Comparison of ENCODE assay signal across 31 cellular contexts in genomic region chr7:142835487-142835886, GRCh38. TPM values are rescaled to one million over a fixed set of nuclear protein-coding genes. Genes with fewer than 3 reads are reported as not detected.
DNase-seq lines count a peak whose midpoint lies in the region; ATAC-seq, FAIRE-seq and TF ChIP-seq lines count a peak whose summit lies in the region.
"Had no signal": no experiment of that assay in that cellular context is flagged by ENCODE, and none has a peak within 500 bp of the region (broad histone marks: within the 10 kb centered on the region; RNA-seq: fewer than 3 reads in every experiment).

No MANE protein-coding gene starts in this region.

- no peak for TF ChIP-seq POLR2A in K562 (conservative IDR thresholded peaks at IDR 0.05)

- in situ Hi-C loops in K562 (cut with MboI) (no loop called here), mammary epithelial cell (cut with MboI; ENCODE audit: low sequenced_read_pairs in 2 of 2) (no loop called here)

- peaks cover 4 to 24% of the 10 kb centered on the region in 2 experiments; a peak in 3 of 5 replicates for H3K4me1 ChIP-seq in K562 (replicated peaks in 1 of 2; ENCODE audit: control insufficient read depth in 2 of 2, insufficient read depth in 2 of 2, low read length in 2 of 2)
- peaks cover 14% of the 10 kb centered on the region for H3K4me1 ChIP-seq in thymus (ENCODE audit: control insufficient read depth, insufficient read depth, low read length)
- H3K4me1 ChIP-seq in mammary epithelial cell (ENCODE audit: insufficient read depth, low read length) = no peaks in the 10 kb centered on the region
- H3K4me1 ChIP-seq: esophagus muscularis mucosa, HAP-1, prostate gland had no signal

- H3K27ac ChIP-seq in K562 (ENCODE audit: extremely low read depth, low read depth, low read length) = no peak overlapping the region
- peak overlapping the region; percentile 55 for H3K27ac ChIP-seq in thymus (ENCODE audit: low read depth)
- no peak overlapping the region for H3K27ac ChIP-seq in mammary epithelial cell (ENCODE audit: insufficient read depth, low read depth, low read length)
- H3K27ac ChIP-seq: esophagus muscularis mucosa, prostate gland, RWPE1 had no signal

- H3K27me3 ChIP-seq in K562 (ENCODE audit: control insufficient read depth in 2 of 2, insufficient read depth in 2 of 2, low read length in 2 of 2) (no peaks in the 10 kb centered on the region), thymus (ENCODE audit: control insufficient read depth, insufficient read depth) (no peaks in the 10 kb centered on the region), mammary epithelial cell (ENCODE audit: insufficient read depth, low read length) (no peaks in the 10 kb centered on the region)

- BruUV-seq in K562 (replicated peaks; lab: Mats Ljungman, UMichigan) = no TSS peak
- no TSS peak for BruUV-seq in mammary epithelial cell (replicated peaks; lab: Mats Ljungman, UMichigan)

- no peak overlapping the region for H3K4me3 ChIP-seq in LNCaP clone FGC (ENCODE audit: low read depth, low read length)
- no peak overlapping the region for H3K4me3 ChIP-seq in K562
- no peak overlapping the region for H3K4me3 ChIP-seq in thymus (ENCODE audit: low read length)
- H3K4me3 ChIP-seq in mammary epithelial cell (replicated peaks in 1 of 3; ENCODE audit: insufficient read depth in 1 of 3, low read depth in 2 of 3, low read length in 3 of 3) = no peak overlapping the region
- H3K4me3 ChIP-seq: esophagus muscularis mucosa, HAP-1, prostate gland had no signal

- peak overlapping the region; percentile 52; the same call in 1 of the 2 replicates for H2AFZ ChIP-seq in K562 (ENCODE audit: low read depth, low read length)
- no peak overlapping the region for H2AFZ ChIP-seq in mammary epithelial cell (ENCODE audit: low read depth, low read length)

- POLR2A ChIA-PET in activated naive CD8-positive, alpha-beta T cell treated with anti-CD3 and anti-CD28 coated beads, Interleukin-2, amount 10 ng/mL, durations not matched to agents 7 days and 5 days (lab: Charles Lee) = interaction anchor here (0.8 to 0.9 kb wide), 2 partner anchors 22 to 31 kb away, joined by 3 read pairs; no protein-coding TSS in a partner anchor
- POLR2A ChIA-PET in K562 (lab: Yijun Ruan, JAX) = no interaction called here

- TF ChIP-seq RAD21 in K562 (CRISPR knock-in tag; conservative IDR thresholded peaks at IDR 0.05 in 1 of 2, IDR thresholded peaks at IDR 0.05 in 1 of 2) = no peak

- H3K4me2 ChIP-seq in K562 (ENCODE audit: insufficient read depth, low read length) = no peak overlapping the region
- no peak overlapping the region for H3K4me2 ChIP-seq in mammary epithelial cell (ENCODE audit: insufficient read depth, low read depth, low read length)

- H3K9ac ChIP-seq in K562 (ENCODE audit: insufficient read depth in 1 of 2, low read depth in 2 of 2, low read length in 2 of 2) (no peak overlapping the region), mammary epithelial cell (ENCODE audit: insufficient read depth, low read length) (no peak overlapping the region)

- H3K4me1 Mint-ChIP-seq in activated naive CD8-positive, alpha-beta T cell treated with anti-CD3 and anti-CD28 coated beads, Interleukin-2, amount 10 ng/mL, durations not matched to agents 7 days and 5 days = peaks cover 14% of the 10 kb centered on the region
- H3K4me1 Mint-ChIP-seq in activated naive CD8-positive, alpha-beta T cell treated with anti-CD3 and anti-CD28 coated beads, Interleukin-2, amount 50 U/mL, for 24 hours = peaks cover 26% of the 10 kb centered on the region
- no peaks in the 10 kb centered on the region for H3K4me1 Mint-ChIP-seq in natural killer cell
- no peaks in the 10 kb centered on the region for H3K4me1 Mint-ChIP-seq in type B pancreatic cell (ENCODE audit: unreplicated experiment)

- no peak for TF ChIP-seq EP300 in K562 (IDR thresholded peaks at IDR 0.05; ENCODE audit: low read length)

- ATAC-seq in activated naive CD8-positive, alpha-beta T cell treated with anti-CD3 and anti-CD28 coated beads, Interleukin-2, amount 10 ng/mL, durations not matched to agents 7 days and 5 days (ENCODE audit: low read depth) = no peak
- ATAC-seq in activated naive CD8-positive, alpha-beta T cell treated with anti-CD3 and anti-CD28 coated beads, Interleukin-2, amount 50 U/mL, for 24 hours = no peak
- ATAC-seq in K562 (no peak), natural killer cell (no peak)
- ATAC-seq: activated CD8-positive, alpha-beta memory T cell treated with anti-CD3 and anti-CD28 coated beads, Interleukin-2, amount 10 ng/mL, durations not matched to agents 7 days and 5 days; sciatic nerve; stimulated activated effector memory CD8-positive, alpha-beta T cell treated with anti-CD3 and anti-CD28 coated beads, Interleukin-12 subunit alpha, Interleukin-12 subunit beta, amount 100 ng/mL, for 72 hours had no signal

- 32% methylated on average over 3 of the region's 3 CpGs for WGBS in K562 (ENCODE audit: insufficient coverage, low coverage, missing lambda C conversion rate)
- WGBS in thymus = 7% methylated on average over 3 of the region's 3 CpGs
- 26% methylated on average over 3 of the region's 3 CpGs for WGBS in mammary epithelial cell (ENCODE audit: low coverage, missing lambda C conversion rate)

- intact Hi-C loops in K562 (cut with micrococcal nuclease) (no loop called here), natural killer cell (cut with micrococcal nuclease) (loop anchor here (10.0 kb wide), 1 partner anchor 61 kb away; the partner anchor contains the start of gene PRSS2), mammary epithelial cell (cut with micrococcal nuclease) (no loop called here)

- no peak for DNase-seq in activated naive CD8-positive, alpha-beta T cell treated with anti-CD3 and anti-CD28 coated beads, Interleukin-2, amount 10 ng/mL, durations not matched to agents 7 days and 5 days
- DNase-seq in activated naive CD8-positive, alpha-beta T cell treated with anti-CD3 and anti-CD28 coated beads, Interleukin-2, amount 50 U/mL, for 24 hours = no peak
- DNase-seq in LNCaP clone FGC (ENCODE audit: low read depth) = no peak
- no peak for DNase-seq in K562 (ENCODE audit: extremely low read depth in 1 of 4, low spot score in 3 of 4)
- no peak for DNase-seq in natural killer cell
- no peak for DNase-seq in mammary epithelial cell
- DNase-seq in type B pancreatic cell (ENCODE audit: extremely low spot score, unreplicated experiment) = no peak
- DNase-seq: activated CD4-positive, alpha-beta T cell treated with anti-CD3 and anti-CD28 coated beads for 1 hour; activated CD8-positive, alpha-beta memory T cell treated with anti-CD3 and anti-CD28 coated beads, Interleukin-2, amount 10 ng/mL, durations not matched to agents 7 days and 5 days; caudate nucleus; cortex of kidney; foreskin melanocyte; hippocampal formation; mesenchymal stem cell; NCI-H1105; NCI-H1930; NCI-H2227 treated with DMSO at 0.1 percent for 48 hours; NCI-H69; stimulated activated CD4-positive, alpha-beta T cell treated with anti-CD3 and anti-CD28 coated beads, Interleukin-12 subunit alpha, Interleukin-12 subunit beta, amount 100 ng/mL, for 4 hours; stimulated activated CD4-positive, alpha-beta T cell treated with anti-CD3 and anti-CD28 coated beads, Interleukin-4, amount 100 ng/mL, for 1 hour had no signal

- H3K9me3 Mint-ChIP-seq in activated naive CD8-positive, alpha-beta T cell treated with anti-CD3 and anti-CD28 coated beads, Interleukin-2, amount 10 ng/mL, durations not matched to agents 7 days and 5 days = no peaks in the 10 kb centered on the region
- no peaks in the 10 kb centered on the region for H3K9me3 Mint-ChIP-seq in activated naive CD8-positive, alpha-beta T cell treated with anti-CD3 and anti-CD28 coated beads, Interleukin-2, amount 50 U/mL, for 24 hours
- H3K9me3 Mint-ChIP-seq in natural killer cell (no peaks in the 10 kb centered on the region), type B pancreatic cell (no peaks in the 10 kb centered on the region)
- H3K9me3 Mint-ChIP-seq: CD14-positive monocyte; stimulated activated effector memory CD8-positive, alpha-beta T cell treated with anti-CD3 and anti-CD28 coated beads, Interleukin-12 subunit alpha, Interleukin-12 subunit beta, amount 100 ng/mL, for 72 hours had no signal

- FAIRE-seq in K562 (lab: Jason Lieb, UNC) = no peak
- FAIRE-seq: TTC549 had no signal

- dilution Hi-C loops in mammary epithelial cell (cut with HindIII; ENCODE audit: low sequenced_read_pairs) = no loop called here

- no peaks in the 10 kb centered on the region for H3K79me2 ChIP-seq in K562 (ENCODE audit: control insufficient read depth, insufficient read depth, low read length)
- H3K79me2 ChIP-seq in mammary epithelial cell (ENCODE audit: insufficient read depth, low read length) = no peaks in the 10 kb centered on the region

- H3K9me3 ChIP-seq in K562 (replicated peaks; ENCODE audit: control insufficient read depth, insufficient read depth, low read depth, low read length) (no peaks in the 10 kb centered on the region), thymus (ENCODE audit: control insufficient read depth) (no peaks in the 10 kb centered on the region), mammary epithelial cell (replicated peaks; ENCODE audit: insufficient read depth, low read length) (no peaks in the 10 kb centered on the region)
- H3K9me3 ChIP-seq: esophagus muscularis mucosa, HAP-1, prostate gland had no signal

- H3K27me3 Mint-ChIP-seq in activated naive CD8-positive, alpha-beta T cell treated with anti-CD3 and anti-CD28 coated beads, Interleukin-2, amount 10 ng/mL, durations not matched to agents 7 days and 5 days = peaks cover 7% of the 10 kb centered on the region
- H3K27me3 Mint-ChIP-seq in activated naive CD8-positive, alpha-beta T cell treated with anti-CD3 and anti-CD28 coated beads, Interleukin-2, amount 50 U/mL, for 24 hours = no peaks in the 10 kb centered on the region
- H3K27me3 Mint-ChIP-seq in natural killer cell (ENCODE audit: low read depth in 2 of 2) = peaks cover 0 to 11% of the 10 kb centered on the region in 2 donors
- H3K27me3 Mint-ChIP-seq in type B pancreatic cell = peaks cover 2% of the 10 kb centered on the region

- no peaks in the 10 kb centered on the region for H3K36me3 Mint-ChIP-seq in activated naive CD8-positive, alpha-beta T cell treated with anti-CD3 and anti-CD28 coated beads, Interleukin-2, amount 10 ng/mL, durations not matched to agents 7 days and 5 days
- no peaks in the 10 kb centered on the region for H3K36me3 Mint-ChIP-seq in activated naive CD8-positive, alpha-beta T cell treated with anti-CD3 and anti-CD28 coated beads, Interleukin-2, amount 50 U/mL, for 24 hours (ENCODE audit: low read depth)
- no peaks in the 10 kb centered on the region for H3K36me3 Mint-ChIP-seq in natural killer cell
- H3K36me3 Mint-ChIP-seq in type B pancreatic cell = no peaks in the 10 kb centered on the region
- H3K36me3 Mint-ChIP-seq: activated CD8-positive, alpha-beta memory T cell treated with anti-CD3 and anti-CD28 coated beads, Interleukin-2, amount 10 ng/mL, durations not matched to agents 7 days and 5 days; CD14-positive monocyte; stimulated activated effector memory CD8-positive, alpha-beta T cell treated with anti-CD3 and anti-CD28 coated beads, Interleukin-12 subunit alpha, Interleukin-12 subunit beta, amount 100 ng/mL, for 72 hours had no signal

- H3K9me1 ChIP-seq in K562 (ENCODE audit: control insufficient read depth, insufficient read depth, low read length) = no peaks in the 10 kb centered on the region

- TF ChIP-seq CTCF in LNCaP clone FGC (IDR thresholded peaks at IDR 0.05; ENCODE audit: control insufficient read depth, extremely low read depth, insufficient read depth) (peak; percentile 36; the same call in 1 of the 2 replicates), K562 (IDR thresholded peaks at IDR 0.05 in 2 of 3, conservative IDR thresholded peaks at IDR 0.05 in 1 of 3; ENCODE audit: insufficient read depth in 2 of 3, low read depth in 1 of 3, low read length in 3 of 3) (no peak), natural killer cell (IDR thresholded peaks at IDR 0.05) (no peak), mammary epithelial cell (conservative IDR thresholded peaks at IDR 0.05 in 1 of 2, IDR thresholded peaks at IDR 0.05 in 1 of 2; ENCODE audit: extremely low read depth in 1 of 2, insufficient read depth in 1 of 2, low read depth in 1 of 2, low read length in 2 of 2) (no peak), type B pancreatic cell (conservative IDR thresholded peaks at IDR 0.05) (no peak)

- H3K36me3 ChIP-seq in K562 (ENCODE audit: control insufficient read depth, insufficient read depth, low read length) = no peaks in the 10 kb centered on the region
- H3K36me3 ChIP-seq in thymus (ENCODE audit: control insufficient read depth, insufficient read depth) = no peaks in the 10 kb centered on the region
- no peaks in the 10 kb centered on the region for H3K36me3 ChIP-seq in mammary epithelial cell (ENCODE audit: insufficient read depth, low read length)
- H3K36me3 ChIP-seq: esophagus muscularis mucosa, HAP-1, prostate gland had no signal

- peak overlapping the region; percentile 2 for H3K27ac Mint-ChIP-seq in activated naive CD8-positive, alpha-beta T cell treated with anti-CD3 and anti-CD28 coated beads, Interleukin-2, amount 10 ng/mL, durations not matched to agents 7 days and 5 days
- no peak overlapping the region for H3K27ac Mint-ChIP-seq in activated naive CD8-positive, alpha-beta T cell treated with anti-CD3 and anti-CD28 coated beads, Interleukin-2, amount 50 U/mL, for 24 hours
- H3K27ac Mint-ChIP-seq in natural killer cell (no peak overlapping the region), type B pancreatic cell (no peak overlapping the region)
- H3K27ac Mint-ChIP-seq: activated CD8-positive, alpha-beta memory T cell treated with anti-CD3 and anti-CD28 coated beads, Interleukin-2, amount 10 ng/mL, durations not matched to agents 7 days and 5 days; stimulated activated effector memory CD8-positive, alpha-beta T cell treated with anti-CD3 and anti-CD28 coated beads, Interleukin-12 subunit alpha, Interleukin-12 subunit beta, amount 100 ng/mL, for 72 hours had no signal

- no peaks in the 10 kb centered on the region for H4K20me1 ChIP-seq in K562 (replicated peaks; ENCODE audit: control insufficient read depth, insufficient read depth, low read length)
- no peaks in the 10 kb centered on the region for H4K20me1 ChIP-seq in mammary epithelial cell (ENCODE audit: insufficient read depth, low read length)

- H3K4me3 Mint-ChIP-seq in activated naive CD8-positive, alpha-beta T cell treated with anti-CD3 and anti-CD28 coated beads, Interleukin-2, amount 10 ng/mL, durations not matched to agents 7 days and 5 days = peak overlapping the region; percentile 23
- H3K4me3 Mint-ChIP-seq in activated naive CD8-positive, alpha-beta T cell treated with anti-CD3 and anti-CD28 coated beads, Interleukin-2, amount 50 U/mL, for 24 hours = no peak overlapping the region
- no peak overlapping the region for H3K4me3 Mint-ChIP-seq in natural killer cell
- H3K4me3 Mint-ChIP-seq in type B pancreatic cell = no peak overlapping the region
- H3K4me3 Mint-ChIP-seq: activated CD8-positive, alpha-beta memory T cell treated with anti-CD3 and anti-CD28 coated beads, Interleukin-2, amount 10 ng/mL, durations not matched to agents 7 days and 5 days; CD14-positive monocyte; stimulated activated effector memory CD8-positive, alpha-beta T cell treated with anti-CD3 and anti-CD28 coated beads, Interleukin-12 subunit alpha, Interleukin-12 subunit beta, amount 100 ng/mL, for 72 hours had no signal

- CTCF ChIA-PET in K562 (lab: Yijun Ruan, JAX; ENCODE audit: low intra/inter-chr PET ratio) (no interaction called here), mammary epithelial cell (lab: Charles Lee; ENCODE audit: low non-redundant PET) (no interaction called here)

RNA-seq across cellular contexts. Expression of gene EPHB6, which starts 19.4 kb away (rescaled TPM):
- total RNA-seq in activated naive CD8-positive, alpha-beta T cell treated with anti-CD3 and anti-CD28 coated beads, Interleukin-2, amount 10 ng/mL, durations not matched to agents 7 days and 5 days = 10 to 100 TPM; 20.1 to 25.2 TPM
- 81.3 and 499 TPM in 2 replicates for total RNA-seq in K562 (2011; cell fraction: chromatin; rRNA removed; ENCODE audit: low replicate concordance)
- 147 and 442 TPM in 2 replicates for total RNA-seq in K562 (2011; cell fraction: nucleolus; rRNA removed)
- total RNA-seq in K562 (2011; cell fraction: nucleoplasm; rRNA removed) = 112 and 171 TPM in 2 replicates
- total RNA-seq in K562 (2014; rRNA removed) = 10.4 and 11.3 TPM in 2 replicates
- 4.1 and 4.3 TPM in 2 replicates for total RNA-seq in K562 (2014; rRNA removed; fragmentation: Illumina TruSeq; extraction: Trizol)
- 1.5 and 2.1 TPM in 2 replicates for total RNA-seq in K562 (2015; rRNA removed; fragmentation: Illumina TruSeq; extraction: Trizol)
- total RNA-seq in K562 (2021) = 13.2 and 19.1 TPM in 2 replicates
- 108 and 123 TPM in 2 replicates for polyA plus RNA-seq in K562 (2011; rRNA removed)
- 99.6 and 191 TPM in 2 replicates for polyA plus RNA-seq in K562 (2011; cell fraction: cytosol; rRNA removed)
- polyA plus RNA-seq in K562 (2011; cell fraction: nucleus; rRNA removed) = 516 and 1,081 TPM in 2 replicates
- 8.8 and 13.0 TPM in 2 replicates for polyA plus RNA-seq in K562 (2012)
- 7.6 and 10.7 TPM in 2 replicates for polyA plus RNA-seq in K562 (2014; fragmentation: Illumina TruSeq; extraction: Trizol)
- polyA plus RNA-seq in K562 (2014; fragmentation: Nextera tagmentation; extraction: Ambion mirVana) = 1 to 10 TPM; 1.4 to 2.5 TPM
- polyA plus RNA-seq in K562 (2014; rRNA removed) = 12.0 and 16.3 TPM in 2 replicates
- polyA minus RNA-seq in K562 (2011; rRNA and poly(A)+ RNA removed) = 56.3 and 87.3 TPM in 2 replicates
- 119 and 124 TPM in 2 replicates for polyA minus RNA-seq in K562 (2011; cell fraction: cytosol; rRNA and poly(A)+ RNA removed)
- 75.4 and 113 TPM in 2 replicates for polyA minus RNA-seq in K562 (2011; cell fraction: nucleus; rRNA and poly(A)+ RNA removed)
- 163 TPM for polyA plus RNA-seq in thymus
- 1 to 10 TPM; 2.3 to 6.8 (median 6.5) TPM for total RNA-seq in natural killer cell
- total RNA-seq in mammary epithelial cell = under 1 TPM; 0.66 to 0.83 TPM
- 0.95 TPM for polyA plus RNA-seq in mammary epithelial cell
- 0.41 TPM for polyA minus RNA-seq in mammary epithelial cell
- 8.4 and 8.8 TPM in 2 replicates for total RNA-seq in type B pancreatic cell (ENCODE audit: low replicate concordance)

RNA-seq across cellular contexts. Expression of gene TRPV6, which starts 50.1 kb away (rescaled TPM):
- not detected for total RNA-seq in activated naive CD8-positive, alpha-beta T cell treated with anti-CD3 and anti-CD28 coated beads, Interleukin-2, amount 10 ng/mL, durations not matched to agents 7 days and 5 days
- total RNA-seq in K562 (2011; cell fraction: chromatin; rRNA removed; ENCODE audit: low replicate concordance) = 2.1 and 5.6 TPM in 2 replicates
- 3.2 and 3.3 TPM in 2 replicates for total RNA-seq in K562 (2011; cell fraction: nucleolus; rRNA removed)
- total RNA-seq in K562 (2011; cell fraction: nucleoplasm; rRNA removed) = 2.2 and 2.7 TPM in 2 replicates
- total RNA-seq in K562 (2014; rRNA removed) (0.04 and 0.36 TPM in 2 replicates), K562 (2014; rRNA removed; fragmentation: Illumina TruSeq; extraction: Trizol) (0.11 and 0.51 TPM in 2 replicates), K562 (2015; rRNA removed; fragmentation: Illumina TruSeq; extraction: Trizol) (0.04 and 0.11 TPM in 2 replicates), K562 (2021) (0.18 and 0.81 TPM in 2 replicates), natural killer cell (not detected), mammary epithelial cell (1 to 10 TPM in 1 of 2 donors, under 1 TPM in 1; 0.71 to 5.2 TPM), type B pancreatic cell (ENCODE audit: low replicate concordance) (5.4 and 8.1 TPM in 2 replicates)
- polyA plus RNA-seq in K562 (2011; rRNA removed) (0.08 and 0.37 TPM in 2 replicates), K562 (2014; fragmentation: Illumina TruSeq; extraction: Trizol) (0.25 and 0.26 TPM in 2 replicates), K562 (2014; fragmentation: Nextera tagmentation; extraction: Ambion mirVana) (under 1 TPM; 0.04 to 0.06 TPM), K562 (2014; rRNA removed) (0.22 and 0.32 TPM in 2 replicates), thymus (1.1 TPM), mammary epithelial cell (2.5 TPM)
- polyA plus RNA-seq in K562 (2011; cell fraction: cytosol; rRNA removed) = 0.19 and 0.33 TPM in 2 replicates
- polyA plus RNA-seq in K562 (2011; cell fraction: nucleus; rRNA removed) = 3.7 and 4.0 TPM in 2 replicates
- 0.59 and 13.5 TPM in 2 replicates for polyA plus RNA-seq in K562 (2012)
- 0.36 and 0.46 TPM in 2 replicates for polyA minus RNA-seq in K562 (2011; rRNA and poly(A)+ RNA removed)
- not detected in 2 replicates for polyA minus RNA-seq in K562 (2011; cell fraction: cytosol; rRNA and poly(A)+ RNA removed)
- polyA minus RNA-seq in K562 (2011; cell fraction: nucleus; rRNA and poly(A)+ RNA removed) = 0.89 and 0.94 TPM in 2 replicates
- polyA minus RNA-seq in mammary epithelial cell = 5.5 TPM
- total RNA-seq: activated CD8-positive, alpha-beta memory T cell treated with anti-CD3 and anti-CD28 coated beads, Interleukin-2, amount 10 ng/mL, durations not matched to agents 7 days and 5 days; esophagus muscularis mucosa; SK-MEL-5; T-helper 1 cell treated with Interleukin-12 subunit alpha and Interleukin-12 subunit beta and Interleukin-4 antibody, amounts not matched to agents 30 ng/mL and 1 ng/mL, for 36 hours had no signal
- polyA plus RNA-seq: CD14-positive monocyte had no signal
